Comparison of ENCODE assay signal across 20 cellular contexts in the genomic region with DNA sequence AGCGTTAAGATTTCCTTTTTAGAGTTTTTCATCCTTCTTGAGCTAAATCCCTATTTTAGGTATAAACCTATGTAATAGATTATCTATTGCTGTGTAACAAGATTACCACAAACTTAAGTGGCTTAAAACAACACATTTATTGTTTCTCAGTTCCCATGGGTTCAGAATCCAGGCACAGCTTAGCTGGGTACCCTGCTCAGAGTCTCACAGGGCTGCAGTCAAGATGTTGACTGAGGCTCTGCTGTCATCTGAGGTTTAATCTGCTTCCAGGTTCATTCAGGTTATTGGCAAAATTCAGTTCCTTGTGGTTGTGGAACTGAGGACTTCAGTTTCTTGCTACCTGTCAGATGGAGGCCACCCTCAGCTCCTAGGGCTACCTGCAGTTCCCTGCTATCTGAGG.
A peak's percentile ranks its signal among the peaks of the same experiment; 100 is the strongest.
DNase-seq lines count a peak whose midpoint lies in the region; ATAC-seq and TF ChIP-seq lines count a peak whose summit lies in the region.
"Had no signal": no experiment of that assay in that cellular context is flagged by ENCODE, and none has a peak within 500 bp of the region (broad histone marks: within the 10 kb centered on the region; RNA-seq: fewer than 3 reads in every experiment).

No MANE protein-coding gene starts in this region.

- H3K9me3 Mint-ChIP-seq in activated CD4-positive, alpha-beta T cell treated with anti-CD3 and anti-CD28 coated beads, Interleukin-2, amount 10 ng/mL, durations not matched to agents 24 days and 14 days: no peaks in the 10 kb centered on the region
- no peaks in the 10 kb centered on the region for H3K9me3 Mint-ChIP-seq in activated naive CD8-positive, alpha-beta T cell (ENCODE audit: low read depth)
- no peaks in the 10 kb centered on the region for H3K9me3 Mint-ChIP-seq in effector memory CD8-positive, alpha-beta T cell
- H3K9me3 Mint-ChIP-seq: mesothelial cell of epicardium, neural crest cell had no signal

- intact Hi-C loops in activated CD4-positive, alpha-beta T cell treated with anti-CD3 and anti-CD28 coated beads, Interleukin-2, amount 10 ng/mL, durations not matched to agents 24 days and 14 days (cut with micrococcal nuclease): loop anchor here (10.0 kb wide), 1 partner anchor 381 kb away; no protein-coding TSS in a partner anchor

- H3K4me1 ChIP-seq in BE2C: no peaks in the 10 kb centered on the region
- H3K4me1 ChIP-seq: A549, gastroesophageal sphincter, stomach, upper lobe of left lung had no signal

- DNase-seq in activated CD4-positive, alpha-beta T cell treated with anti-CD3 and anti-CD28 coated beads, Interleukin-2, amount 10 ng/mL, durations not matched to agents 24 days and 14 days: no peak
- DNase-seq in activated CD4-positive, alpha-beta T cell treated with anti-CD3 and anti-CD28 coated beads, Interleukin-2, amount 50 U/mL, for 1 hour: no peak
- no peak for DNase-seq in BE2C
- DNase-seq in effector memory CD8-positive, alpha-beta T cell: no peak
- DNase-seq: activated CD4-positive, CD25-positive, alpha-beta regulatory T cell; Kasumi-1; left cardiac atrium; NCI-H1417; NCI-H526; stomach; upper lobe of left lung had no signal

- peak overlapping the region; percentile 55 for H3K4me3 Mint-ChIP-seq in activated CD4-positive, alpha-beta T cell treated with anti-CD3 and anti-CD28 coated beads, Interleukin-2, amount 10 ng/mL, durations not matched to agents 24 days and 14 days
- H3K4me3 Mint-ChIP-seq in activated naive CD8-positive, alpha-beta T cell: no peak overlapping the region
- no peak overlapping the region for H3K4me3 Mint-ChIP-seq in effector memory CD8-positive, alpha-beta T cell
- H3K4me3 Mint-ChIP-seq: mesothelial cell of epicardium, neural crest cell had no signal

- peaks cover 35% of the 10 kb centered on the region for H3K4me1 Mint-ChIP-seq in activated CD4-positive, alpha-beta T cell treated with anti-CD3 and anti-CD28 coated beads, Interleukin-2, amount 10 ng/mL, durations not matched to agents 24 days and 14 days
- peaks cover 14% of the 10 kb centered on the region for H3K4me1 Mint-ChIP-seq in activated naive CD8-positive, alpha-beta T cell (ENCODE audit: low read depth)
- no peaks in the 10 kb centered on the region for H3K4me1 Mint-ChIP-seq in effector memory CD8-positive, alpha-beta T cell (ENCODE audit: low read depth in 2 of 2)
- H3K4me1 Mint-ChIP-seq: neural crest cell had no signal

- TF ChIP-seq CTCF in BE2C (IDR thresholded peaks at IDR 0.05; ENCODE audit: low read depth, low read length): no peak

- H3K27me3 ChIP-seq in BE2C: no peaks in the 10 kb centered on the region
- H3K27me3 ChIP-seq: cardiac muscle cell, gastroesophageal sphincter, stomach, upper lobe of left lung had no signal

- no peaks in the 10 kb centered on the region for H3K9me3 ChIP-seq in BE2C
- H3K9me3 ChIP-seq: A549, gastroesophageal sphincter, stomach, upper lobe of left lung had no signal

- H3K27ac Mint-ChIP-seq in activated CD4-positive, alpha-beta T cell treated with anti-CD3 and anti-CD28 coated beads, Interleukin-2, amount 10 ng/mL, durations not matched to agents 24 days and 14 days: peak overlapping the region; percentile 95
- H3K27ac Mint-ChIP-seq in activated naive CD8-positive, alpha-beta T cell: peak overlapping the region; percentile 68
- no peak overlapping the region for H3K27ac Mint-ChIP-seq in effector memory CD8-positive, alpha-beta T cell
- H3K27ac Mint-ChIP-seq: mesothelial cell of epicardium had no signal

- no peaks in the 10 kb centered on the region for H3K36me3 ChIP-seq in BE2C
- H3K36me3 ChIP-seq: cardiac muscle cell, upper lobe of left lung had no signal

- no peaks in the 10 kb centered on the region for H3K27me3 Mint-ChIP-seq in activated CD4-positive, alpha-beta T cell treated with anti-CD3 and anti-CD28 coated beads, Interleukin-2, amount 10 ng/mL, durations not matched to agents 24 days and 14 days
- H3K27me3 Mint-ChIP-seq in activated naive CD8-positive, alpha-beta T cell: no peaks in the 10 kb centered on the region
- H3K27me3 Mint-ChIP-seq in effector memory CD8-positive, alpha-beta T cell: no peaks in the 10 kb centered on the region

- no peak overlapping the region for H3K4me3 ChIP-seq in BE2C (ENCODE audit: low read depth, low read length)
- H3K4me3 ChIP-seq: A549, cardiac muscle cell, gastroesophageal sphincter, stomach, upper lobe of left lung had no signal

- H3K36me3 Mint-ChIP-seq in activated CD4-positive, alpha-beta T cell treated with anti-CD3 and anti-CD28 coated beads, Interleukin-2, amount 10 ng/mL, durations not matched to agents 24 days and 14 days (ENCODE audit: low read depth): peaks cover 37% of the 10 kb centered on the region
- H3K36me3 Mint-ChIP-seq in activated naive CD8-positive, alpha-beta T cell: peaks cover 11% of the 10 kb centered on the region
- peaks cover 5% of the 10 kb centered on the region for H3K36me3 Mint-ChIP-seq in effector memory CD8-positive, alpha-beta T cell (ENCODE audit: insufficient read depth)
- H3K36me3 Mint-ChIP-seq: mesothelial cell of epicardium had no signal

- ATAC-seq in GM18909 (IDR thresholded peaks at IDR 0.05; ENCODE audit: poor library complexity, unreplicated experiment) (peak; percentile 45), HG03342 (IDR thresholded peaks at IDR 0.05; ENCODE audit: unreplicated experiment) (peak; percentile 27), HG02884 (IDR thresholded peaks at IDR 0.05; ENCODE audit: unreplicated experiment) (no peak)
- no peak for ATAC-seq in effector memory CD8-positive, alpha-beta T cell (replicated peaks)
- ATAC-seq: A549, gastroesophageal sphincter, left cardiac atrium had no signal

Comparison
In these comparisons a context has a peak if more than half of its experiments do, and no peak if none do; other contexts are left out.
1. H3K27ac Mint-ChIP-seq: peak in activated CD4-positive, alpha-beta T cell treated with anti-CD3 and anti-CD28 coated beads, Interleukin-2, amount 10 ng/mL, durations not matched to agents 24 days and 14 days (single experiment) and activated naive CD8-positive, alpha-beta T cell (single experiment); none in effector memory CD8-positive, alpha-beta T cell (0 of 2).
2. ATAC-seq: peak in GM18909 (single experiment) and HG03342 (single experiment); none in HG02884 (single experiment) and effector memory CD8-positive, alpha-beta T cell (single experiment).